ENCODE assay signal across 13 cellular contexts in genomic region chr19:49855676-49856573, GRCh38. TPM values are rescaled to one million over a fixed set of nuclear protein-coding genes. Genes with fewer than 3 reads are reported as not detected.
A peak's percentile ranks its signal among the peaks of the same experiment; 100 is the strongest.
DNase-seq lines count a peak whose midpoint lies in the region; ATAC-seq and TF ChIP-seq lines count a peak whose summit lies in the region.
"Had no signal": no experiment of that assay in that cellular context is flagged by ENCODE, and none has a peak within 500 bp of the region (broad histone marks: within the 10 kb centered on the region; RNA-seq: fewer than 3 reads in every experiment).

No MANE protein-coding gene starts in this region.

- TF ChIP-seq CTCF in natural killer cell (IDR thresholded peaks at IDR 0.05) = no peak
- no peak for TF ChIP-seq CTCF in RWPE1 (conservative IDR thresholded peaks at IDR 0.05; ENCODE audit: low read depth)
- no peak for TF ChIP-seq CTCF in endodermal cell (conservative IDR thresholded peaks at IDR 0.05)
- TF ChIP-seq CTCF in type B pancreatic cell (conservative IDR thresholded peaks at IDR 0.05) = no peak

- H3K9ac ChIP-seq in endodermal cell (ENCODE audit: extremely low read depth, low read length, poor library complexity, severe bottlenecking) = no peak overlapping the region

- no peaks in the 10 kb centered on the region for H3K9me3 Mint-ChIP-seq in natural killer cell
- no peaks in the 10 kb centered on the region for H3K9me3 Mint-ChIP-seq in natural killer cell treated with Interleukin-12 subunit alpha and Interleukin-12 subunit beta and Interleukin-15 and Interleukin-18, amount 100 ng/mL, for 72 hours
- H3K9me3 Mint-ChIP-seq in endodermal cell = no peaks in the 10 kb centered on the region
- no peaks in the 10 kb centered on the region for H3K9me3 Mint-ChIP-seq in type B pancreatic cell
- H3K9me3 Mint-ChIP-seq: activated T-cell treated with anti-CD3 and anti-CD28 coated beads, Interleukin-2, amount 50 U/mL, for 4 hours had no signal

- H3K36me3 ChIP-seq in endodermal cell (ENCODE audit: control insufficient read depth, insufficient read depth, low read length) = peaks cover 43% of the 10 kb centered on the region

- H3K4me1 Mint-ChIP-seq in natural killer cell (peaks cover 9 to 12% of the 10 kb centered on the region in 2 donors), endodermal cell (peaks cover 15% of the 10 kb centered on the region), type B pancreatic cell (ENCODE audit: unreplicated experiment) (peaks cover 15% of the 10 kb centered on the region)
- H3K4me1 Mint-ChIP-seq in natural killer cell treated with Interleukin-12 subunit alpha and Interleukin-12 subunit beta and Interleukin-15 and Interleukin-18, amount 100 ng/mL, for 72 hours (ENCODE audit: low read depth in 2 of 2) = peaks cover 9% of the 10 kb centered on the region in 2 donors

- peaks cover 5% of the 10 kb centered on the region for H3K4me1 ChIP-seq in endodermal cell (ENCODE audit: control insufficient read depth, insufficient read depth, low read length)

- WGBS in endodermal cell (ENCODE audit: insufficient coverage in 1 of 2, insufficient read length in 1 of 2), 2 experiments = 90 to 94% methylated on average over 15 to 21 of the region's 21 CpGs

- H3K27ac Mint-ChIP-seq in natural killer cell = peak overlapping the region; percentile 14 to 52
- peak overlapping the region in 1 of 2 donors; percentile 57 for H3K27ac Mint-ChIP-seq in natural killer cell treated with Interleukin-12 subunit alpha and Interleukin-12 subunit beta and Interleukin-15 and Interleukin-18, amount 100 ng/mL, for 72 hours
- peak overlapping the region; percentile 74 for H3K27ac Mint-ChIP-seq in endodermal cell
- H3K27ac Mint-ChIP-seq in type B pancreatic cell = peak overlapping the region; percentile 63

- H3K9me3 ChIP-seq in endodermal cell (ENCODE audit: control insufficient read depth, low read length) = no peaks in the 10 kb centered on the region

- H3K4me3 Mint-ChIP-seq in natural killer cell (no peak overlapping the region), endodermal cell (no peak overlapping the region), type B pancreatic cell (peak overlapping the region; percentile 49)
- H3K4me3 Mint-ChIP-seq in natural killer cell treated with Interleukin-12 subunit alpha and Interleukin-12 subunit beta and Interleukin-15 and Interleukin-18, amount 100 ng/mL, for 72 hours = no peak overlapping the region
- H3K4me3 Mint-ChIP-seq: activated T-cell treated with anti-CD3 and anti-CD28 coated beads, Interleukin-2, amount 50 U/mL, for 4 hours had no signal

- no peaks in the 10 kb centered on the region for H3K27me3 ChIP-seq in endodermal cell (ENCODE audit: control insufficient read depth, insufficient read depth, low read length, poor library complexity, severe bottlenecking)

- H3K27me3 Mint-ChIP-seq in natural killer cell (ENCODE audit: low read depth in 2 of 2) (no peaks in the 10 kb centered on the region), endodermal cell (ENCODE audit: insufficient read depth) (no peaks in the 10 kb centered on the region), type B pancreatic cell (no peaks in the 10 kb centered on the region)
- H3K27me3 Mint-ChIP-seq in natural killer cell treated with Interleukin-12 subunit alpha and Interleukin-12 subunit beta and Interleukin-15 and Interleukin-18, amount 100 ng/mL, for 72 hours = no peaks in the 10 kb centered on the region

- H3K4me3 ChIP-seq in endodermal cell (ENCODE audit: low read length) = no peak overlapping the region

- H3K27ac ChIP-seq in RWPE1 (peak overlapping the region; percentile 71), endodermal cell (ENCODE audit: low read depth, low read length) (no peak overlapping the region)

- CTCF ChIA-PET in RWPE1 (lab: Yijun Ruan, JAX) = no interaction called here

- intact Hi-C loops in natural killer cell (cut with micrococcal nuclease) = no loop called here

- DNase-seq in natural killer cell (no peak), RWPE1 (ENCODE audit: low spot score) (no peak), endodermal cell (peak; percentile 66), type B pancreatic cell (ENCODE audit: extremely low spot score, unreplicated experiment) (no peak), NCI-H2029 (lab: John Stamatoyannopoulos, UW) (no peak), NCI-H1694 (lab: John Stamatoyannopoulos, UW) (no peak)
- DNase-seq in natural killer cell treated with Interleukin-12 subunit alpha and Interleukin-12 subunit beta and Interleukin-15 and Interleukin-18, amount 100 ng/mL, for 72 hours (ENCODE audit: low spot score) = no peak
- DNase-seq: activated T-cell treated with anti-CD3 and anti-CD28 coated beads, Interleukin-2, amount 50 U/mL, for 4 hours; AML-193; aorta; NCI-H146; NCI-H774 had no signal

- ATAC-seq in natural killer cell = no peak
- ATAC-seq in natural killer cell treated with Interleukin-12 subunit alpha and Interleukin-12 subunit beta and Interleukin-15 and Interleukin-18, amount 100 ng/mL, for 72 hours = no peak
- ATAC-seq in HG02973 (IDR thresholded peaks at IDR 0.05; ENCODE audit: unreplicated experiment) = no peak
- ATAC-seq: activated T-cell treated with anti-CD3 and anti-CD28 coated beads, Interleukin-2, amount 50 U/mL, for 4 hours had no signal

- POLR2A ChIA-PET in RWPE1 (lab: Yijun Ruan, JAX; ENCODE audit: low non-redundant PET) = no interaction called here

- no peaks in the 10 kb centered on the region for H3K36me3 Mint-ChIP-seq in natural killer cell
- H3K36me3 Mint-ChIP-seq in natural killer cell treated with Interleukin-12 subunit alpha and Interleukin-12 subunit beta and Interleukin-15 and Interleukin-18, amount 100 ng/mL, for 72 hours = no peaks in the 10 kb centered on the region
- H3K36me3 Mint-ChIP-seq in endodermal cell (ENCODE audit: low read depth) = peaks cover 39% of the 10 kb centered on the region
- peaks cover 12% of the 10 kb centered on the region for H3K36me3 Mint-ChIP-seq in type B pancreatic cell

RNA-seq across cellular contexts. Expression of gene PTOV1, which starts 5.0 kb away (rescaled TPM):
- total RNA-seq in natural killer cell (100 to 1,000 TPM; 116 to 132 (median 128) TPM), endodermal cell (100 to 1,000 TPM; 279 to 287 TPM), type B pancreatic cell (ENCODE audit: low replicate concordance) (248 and 388 TPM in 2 replicates)
- total RNA-seq in natural killer cell treated with Interleukin-12 subunit alpha and Interleukin-12 subunit beta and Interleukin-15 and Interleukin-18, amount 100 ng/mL, for 72 hours = 10 to 100 TPM; 64.6 to 78.0 TPM
- polyA plus RNA-seq in endodermal cell (2013, experiment 1 of 2) = 359 TPM
- 302 TPM for polyA plus RNA-seq in endodermal cell (2013, experiment 2 of 2)

RNA-seq across cellular contexts. Expression of gene PNKP, which starts 11.5 kb away (rescaled TPM):
- total RNA-seq in natural killer cell = 100 to 1,000 TPM; 228 to 253 (median 243) TPM
- total RNA-seq in natural killer cell treated with Interleukin-12 subunit alpha and Interleukin-12 subunit beta and Interleukin-15 and Interleukin-18, amount 100 ng/mL, for 72 hours = 100 to 1,000 TPM; 146 to 205 TPM
- total RNA-seq in endodermal cell = 100 to 1,000 TPM; 161 to 163 TPM
- 78.3 TPM for polyA plus RNA-seq in endodermal cell (2013, experiment 1 of 2)
- polyA plus RNA-seq in endodermal cell (2013, experiment 2 of 2) = 66.1 TPM
- total RNA-seq in type B pancreatic cell (ENCODE audit: low replicate concordance) = 72.3 and 125 TPM in 2 replicates

RNA-seq across cellular contexts. Expression of gene AKT1S1, which starts 21.2 kb away (rescaled TPM):
- total RNA-seq in natural killer cell (10 to 100 TPM; 12.8 to 17.8 (median 16.1) TPM), endodermal cell (10 to 100 TPM; 41.3 to 47.0 TPM), type B pancreatic cell (ENCODE audit: low replicate concordance) (35.8 and 40.1 TPM in 2 replicates)
- 10 to 100 TPM; 16.8 to 32.1 TPM for total RNA-seq in natural killer cell treated with Interleukin-12 subunit alpha and Interleukin-12 subunit beta and Interleukin-15 and Interleukin-18, amount 100 ng/mL, for 72 hours
- polyA plus RNA-seq in endodermal cell (2013, experiment 1 of 2) = 29.0 TPM
- polyA plus RNA-seq in endodermal cell (2013, experiment 2 of 2) = 26.6 TPM

RNA-seq across cellular contexts. Expression of gene TBC1D17, which starts 21.6 kb away (rescaled TPM):
- 10 to 100 TPM; 45.8 to 59.7 (median 54.4) TPM for total RNA-seq in natural killer cell
- total RNA-seq in natural killer cell treated with Interleukin-12 subunit alpha and Interleukin-12 subunit beta and Interleukin-15 and Interleukin-18, amount 100 ng/mL, for 72 hours = 10 to 100 TPM; 26.0 to 34.0 TPM
- total RNA-seq in endodermal cell = 10 to 100 TPM; 40.7 to 47.3 TPM
- 35.5 TPM for polyA plus RNA-seq in endodermal cell (2013, experiment 1 of 2)
- polyA plus RNA-seq in endodermal cell (2013, experiment 2 of 2) = 29.4 TPM
- 33.9 and 45.9 TPM in 2 replicates for total RNA-seq in type B pancreatic cell (ENCODE audit: low replicate concordance)

RNA-seq across cellular contexts. Expression of gene MED25, which starts 37.8 kb away (rescaled TPM):
- total RNA-seq in natural killer cell (100 to 1,000 TPM in 1 of 3 donors, 10 to 100 TPM in 2; 64.2 to 132 (median 69.5) TPM), endodermal cell (10 to 100 TPM; 89.1 to 90.0 TPM), type B pancreatic cell (ENCODE audit: low replicate concordance) (88.5 and 88.9 TPM in 2 replicates)
- total RNA-seq in natural killer cell treated with Interleukin-12 subunit alpha and Interleukin-12 subunit beta and Interleukin-15 and Interleukin-18, amount 100 ng/mL, for 72 hours = 10 to 100 TPM; 48.0 to 64.6 TPM
- polyA plus RNA-seq in endodermal cell (2013, experiment 1 of 2) = 83.7 TPM
- 73.4 TPM for polyA plus RNA-seq in endodermal cell (2013, experiment 2 of 2)
